22 cellular contexts compared by ENCODE assay signal in genomic region chr1:51565009-51565408, GRCh38.
"Had no signal": no experiment of that assay in that cellular context is flagged by ENCODE, and none has a peak within 500 bp of the region (broad histone marks: within the 10 kb centered on the region; RNA-seq: fewer than 3 reads in every experiment).

No MANE protein-coding gene starts in this region.

- H3K27me3 Mint-ChIP-seq: activated CD4-positive, alpha-beta memory T cell treated with anti-CD3 and anti-CD28 coated beads for 36 hours; T-helper 17 cell; type B pancreatic cell had no signal

- DNase-seq: activated CD4-positive, alpha-beta memory T cell treated with anti-CD3 and anti-CD28 coated beads for 36 hours; activated CD4-positive, alpha-beta T cell treated with anti-CD3 and anti-CD28 coated beads for 48 hours; activated effector memory CD4-positive, alpha-beta T cell treated with Interleukin-2 at 50 U/mL for 16 hours; activated naive CD4-positive, alpha-beta T cell treated with anti-CD3 and anti-CD28 coated beads for 36 hours; activated T-cell treated with anti-CD3 and anti-CD28 coated beads, Interleukin-2, amount 50 U/mL, for 72 hours; amygdala; colonic mucosa; dorsolateral prefrontal cortex; heart left ventricle; kidney; lower lobe of right lung; natural killer cell; retina; spleen; stimulated activated CD4-positive, alpha-beta T cell treated with anti-CD3 and anti-CD28 coated beads, Interleukin-4, amount 100 ng/mL, for 1 hour; stimulated activated naive CD4-positive, alpha-beta T cell; T-helper 17 cell; testis had no signal

- H3K27ac Mint-ChIP-seq: activated CD4-positive, alpha-beta memory T cell treated with anti-CD3 and anti-CD28 coated beads for 36 hours; activated naive CD4-positive, alpha-beta T cell treated with anti-CD3 and anti-CD28 coated beads for 36 hours; mesothelial cell of epicardium; natural killer cell; T-helper 17 cell; type B pancreatic cell had no signal

- H3K4me3 Mint-ChIP-seq: activated CD4-positive, alpha-beta memory T cell treated with anti-CD3 and anti-CD28 coated beads for 36 hours; activated naive CD4-positive, alpha-beta T cell treated with anti-CD3 and anti-CD28 coated beads for 36 hours; activated T-cell treated with anti-CD3 and anti-CD28 coated beads, Interleukin-2, amount 50 U/mL, for 72 hours; mesothelial cell of epicardium; natural killer cell; T-helper 17 cell; type B pancreatic cell had no signal

- H3K36me3 ChIP-seq: colonic mucosa, gastroesophageal sphincter, heart left ventricle, lower lobe of right lung, spleen had no signal

- H3K27ac ChIP-seq: colonic mucosa, dorsolateral prefrontal cortex, gastroesophageal sphincter, heart left ventricle, lower lobe of right lung, spleen, testis had no signal

- H3K9me3 ChIP-seq: colonic mucosa, gastroesophageal sphincter, heart left ventricle, lower lobe of right lung, spleen, testis had no signal

- H3K9me3 Mint-ChIP-seq: activated CD4-positive, alpha-beta memory T cell treated with anti-CD3 and anti-CD28 coated beads for 36 hours; activated naive CD4-positive, alpha-beta T cell treated with anti-CD3 and anti-CD28 coated beads for 36 hours; activated T-cell treated with anti-CD3 and anti-CD28 coated beads, Interleukin-2, amount 50 U/mL, for 72 hours; mesothelial cell of epicardium; natural killer cell; type B pancreatic cell had no signal

- H3K4me3 ChIP-seq: colonic mucosa, dorsolateral prefrontal cortex, gastroesophageal sphincter, heart left ventricle, lower lobe of right lung, spleen, testis had no signal

- H3K36me3 Mint-ChIP-seq: activated CD4-positive, alpha-beta memory T cell treated with anti-CD3 and anti-CD28 coated beads for 36 hours; mesothelial cell of epicardium; natural killer cell; type B pancreatic cell had no signal

- ATAC-seq: gastroesophageal sphincter, heart left ventricle, left lobe of liver, lower lobe of right lung had no signal
